In the genomic region with DNA sequence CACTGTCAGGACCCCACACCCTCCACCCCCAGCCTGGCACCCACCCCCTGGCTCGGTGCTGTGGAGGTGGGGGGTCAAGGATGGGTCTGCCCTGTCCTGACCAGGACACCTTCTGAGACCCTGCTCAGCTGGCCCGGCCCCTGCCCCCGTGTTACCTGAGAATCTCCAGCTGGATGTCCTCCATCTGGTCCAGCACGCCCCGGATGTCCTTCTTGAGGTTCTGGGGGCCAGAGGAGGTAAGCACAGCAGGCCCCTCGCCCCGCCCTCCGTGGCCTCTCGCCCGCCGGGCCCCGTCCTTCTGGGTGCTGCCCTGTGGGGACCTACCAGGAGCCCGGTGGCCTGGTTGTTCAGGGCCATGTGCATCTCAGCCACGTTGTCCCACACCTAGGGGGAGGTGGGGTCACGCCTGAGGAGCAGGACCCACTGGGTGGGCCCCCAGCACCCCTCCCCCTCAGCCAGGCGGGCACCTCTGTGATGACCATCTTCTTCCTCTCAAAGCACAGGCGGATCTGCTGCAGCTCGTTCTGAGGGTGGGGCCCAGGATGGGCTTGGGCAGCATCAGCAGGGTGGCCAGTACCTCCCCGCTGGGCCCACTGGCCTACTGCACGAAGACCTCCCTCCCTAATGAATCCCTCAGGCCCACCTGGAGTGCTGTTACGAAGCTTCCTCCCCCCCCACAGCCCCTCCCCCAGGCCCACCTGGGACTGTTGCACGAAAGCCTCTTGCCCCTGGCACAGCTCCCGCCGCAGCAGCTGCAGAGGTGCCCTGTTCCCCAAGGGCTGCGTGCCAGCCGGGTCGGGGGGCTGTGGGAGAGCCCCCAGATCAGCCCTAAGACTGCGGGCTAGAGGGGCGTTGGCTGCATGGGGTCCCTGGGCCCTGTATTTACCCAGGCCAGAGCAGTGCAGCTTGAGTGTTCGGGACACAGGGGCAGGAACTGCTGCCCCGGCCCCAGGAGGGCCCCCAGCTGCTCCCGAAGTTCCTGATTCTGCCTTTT, we compare ENCODE assay signal across 28 cellular contexts.
"Had no signal": no experiment of that assay in that cellular context is flagged by ENCODE, and none has a peak within 500 bp of the region (broad histone marks: within the 10 kb centered on the region; RNA-seq: fewer than 3 reads in every experiment).

No MANE protein-coding gene starts in this region.

- ATAC-seq: activated naive CD4-positive, alpha-beta T cell treated with anti-CD3 and anti-CD28 coated beads, Interleukin-2, amount 50 U/mL, for 72 hours; activated T-cell treated with anti-CD3 and anti-CD28 coated beads, Interleukin-2, amount 50 U/mL, for 4 hours; body of pancreas had no signal

- H3K27me3 Mint-ChIP-seq: activated B cell treated with CpG ODN at 0.5 μM for 24 hours; activated CD4-positive, alpha-beta memory T cell treated with anti-CD3 and anti-CD28 coated beads for 36 hours had no signal

- H3K4me3 Mint-ChIP-seq: activated B cell treated with CpG ODN at 0.5 μM for 24 hours; activated CD4-positive, alpha-beta memory T cell treated with anti-CD3 and anti-CD28 coated beads for 36 hours; activated naive CD4-positive, alpha-beta T cell treated with anti-CD3 and anti-CD28 coated beads for 36 hours; activated T-cell treated with anti-CD3 and anti-CD28 coated beads, Interleukin-2, amount 50 U/mL, for 4 hours; activated T-helper 1 cell treated with anti-CD3 and anti-CD28 coated beads, Interleukin-12 subunit alpha, Interleukin-12 subunit beta, Interleukin-2, Interleukin-4 antibody, amounts not matched to agents 30 ng/mL and 10 ng/mL and 1 ng/mL, durations not matched to agents 14 hours and 24 hours and 36 hours had no signal

- DNase-seq: activated B cell treated with CpG ODN at 0.5 μM for 24 hours; activated CD4-positive, alpha-beta memory T cell treated with anti-CD3 and anti-CD28 coated beads for 36 hours; activated CD4-positive, alpha-beta T cell treated with anti-CD3 and anti-CD28 coated beads for 4 hours; activated CD4-positive, alpha-beta T cell treated with anti-CD3 and anti-CD28 coated beads, Interleukin-2, amount 50 U/mL, for 1 hour; activated CD4-positive, CD25-positive, alpha-beta regulatory T cell treated with anti-CD3 and anti-CD28 coated beads, Interleukin-2, amount 50 U/mL, for 72 hours; activated CD8-positive, alpha-beta memory T cell treated with anti-CD3 and anti-CD28 coated beads, Interleukin-2, amount 50 U/mL, for 4 hours; activated gamma-delta T cell treated with Interleukin-2 at 50 U/mL for 16 hours; activated naive CD4-positive, alpha-beta T cell treated with anti-CD3 and anti-CD28 coated beads for 36 hours; activated T-cell treated with anti-CD3 and anti-CD28 coated beads for 4 hours; activated T-cell treated with anti-CD3 and anti-CD28 coated beads, Interleukin-2, amount 50 U/mL, for 4 hours; adrenal gland; body of pancreas; NCI-H1092 treated with DMSO at 0.1 percent for 48 hours; NCI-H1417; NCI-H1694; NCI-H1930; NCI-H2107; NCI-H226; NCI-H446 treated with DMSO at 0.1 percent for 48 hours; NCI-H524; PC-9; Right ventricle myocardium superior; SW 1271; T-helper 1 cell; T-helper 2 cell; T-helper 9 cell had no signal

- H3K27ac Mint-ChIP-seq: activated B cell treated with CpG ODN at 0.5 μM for 24 hours; activated CD4-positive, alpha-beta memory T cell treated with anti-CD3 and anti-CD28 coated beads for 36 hours; activated naive CD4-positive, alpha-beta T cell treated with anti-CD3 and anti-CD28 coated beads for 36 hours; activated naive CD4-positive, alpha-beta T cell treated with anti-CD3 and anti-CD28 coated beads, Interleukin-2, amount 50 U/mL, for 72 hours; activated T-helper 1 cell treated with anti-CD3 and anti-CD28 coated beads, Interleukin-12 subunit alpha, Interleukin-12 subunit beta, Interleukin-2, Interleukin-4 antibody, amounts not matched to agents 30 ng/mL and 10 ng/mL and 1 ng/mL, durations not matched to agents 14 hours and 24 hours and 36 hours had no signal

- H3K9me3 Mint-ChIP-seq: activated B cell treated with CpG ODN at 0.5 μM for 24 hours; activated CD4-positive, alpha-beta memory T cell treated with anti-CD3 and anti-CD28 coated beads for 36 hours; activated naive CD4-positive, alpha-beta T cell treated with anti-CD3 and anti-CD28 coated beads for 36 hours; activated naive CD4-positive, alpha-beta T cell treated with anti-CD3 and anti-CD28 coated beads, Interleukin-2, amount 50 U/mL, for 72 hours; activated T-cell treated with anti-CD3 and anti-CD28 coated beads, Interleukin-2, amount 50 U/mL, for 4 hours; activated T-helper 1 cell treated with anti-CD3 and anti-CD28 coated beads, Interleukin-12 subunit alpha, Interleukin-12 subunit beta, Interleukin-2, Interleukin-4 antibody, amounts not matched to agents 30 ng/mL and 10 ng/mL and 1 ng/mL, durations not matched to agents 14 hours and 24 hours and 36 hours had no signal
